22 cellular contexts compared by ENCODE assay signal in the genomic region with DNA sequence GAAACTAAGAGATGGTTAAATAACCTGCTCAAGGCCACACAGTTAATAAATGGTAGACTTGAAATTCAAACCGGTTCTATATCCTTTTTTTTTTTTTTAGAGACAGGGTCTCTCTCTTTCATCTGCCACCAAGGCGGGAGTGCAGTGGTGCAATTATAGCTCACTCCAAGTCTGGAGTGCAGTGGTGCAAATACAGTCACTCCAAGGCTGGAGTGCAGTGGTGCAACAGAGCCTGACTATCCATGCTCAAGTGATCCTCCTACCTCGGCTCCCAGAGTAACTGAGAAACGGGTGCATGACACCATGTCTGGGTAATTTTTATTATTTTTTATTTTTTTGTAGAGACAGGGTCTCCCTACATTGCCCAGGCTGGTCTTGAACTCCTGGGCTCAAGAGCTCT. TPM values are rescaled to one million over a fixed set of nuclear protein-coding genes. Genes with fewer than 3 reads are reported as not detected.
DNase-seq lines count a peak whose midpoint lies in the region; ATAC-seq and TF ChIP-seq lines count a peak whose summit lies in the region.
"Had no signal": no experiment of that assay in that cellular context is flagged by ENCODE, and none has a peak within 500 bp of the region (broad histone marks: within the 10 kb centered on the region; RNA-seq: fewer than 3 reads in every experiment).

No MANE protein-coding gene starts in this region.

- H4K20me1 ChIP-seq in BLaER1: peaks cover 62% of the 10 kb centered on the region

- TF ChIP-seq CTCF in thyroid gland (IDR thresholded peaks at IDR 0.05): no peak

- no peak for TF ChIP-seq POLR2A in thyroid gland (IDR thresholded peaks at IDR 0.05)

- peak overlapping the region; percentile 24; the same call in 1 of the 2 replicates for H3K4me2 ChIP-seq in BLaER1
- H3K4me2 ChIP-seq: A549, GM23338 had no signal

- H3K4me3 ChIP-seq in BLaER1 (no peak overlapping the region), thyroid gland (replicated peaks in 1 of 3) (no peak overlapping the region)
- H3K4me3 ChIP-seq: A549, GM12878, GM23338 had no signal

- H3K4me1 ChIP-seq in BLaER1: peaks cover 14% of the 10 kb centered on the region
- peaks cover 7 to 12% of the 10 kb centered on the region in 2 donors for H3K4me1 ChIP-seq in thyroid gland
- H3K4me1 ChIP-seq: A549, Caco-2 had no signal

- no peaks in the 10 kb centered on the region for H3K9me3 Mint-ChIP-seq in activated CD4-positive, alpha-beta T cell treated with anti-CD3 and anti-CD28 coated beads, Interleukin-2, amount 10 ng/mL, durations not matched to agents 24 days and 14 days
- H3K9me3 Mint-ChIP-seq in activated CD4-positive, alpha-beta T cell treated with anti-CD3 and anti-CD28 coated beads for 36 hours (ENCODE audit: low read depth): no peaks in the 10 kb centered on the region
- H3K9me3 Mint-ChIP-seq in activated naive CD4-positive, alpha-beta T cell treated with anti-CD3 and anti-CD28 coated beads, Interleukin-2, amount 50 U/mL, for 72 hours: no peaks in the 10 kb centered on the region
- H3K9me3 Mint-ChIP-seq: CD4-positive, CD25-positive, alpha-beta regulatory T cell; CD8-positive, alpha-beta T cell; GM23338; H9; HFFc6 had no signal

- 24 to 44% methylated on average over 4 of the region's 4 CpGs for WGBS in thyroid gland, 2 donors

- no peak for ATAC-seq in activated CD4-positive, alpha-beta T cell treated with anti-CD3 and anti-CD28 coated beads for 36 hours
- ATAC-seq in left ventricle myocardium superior: no peak
- no peak for ATAC-seq in activated naive CD4-positive, alpha-beta T cell treated with anti-CD3 and anti-CD28 coated beads, Interleukin-2, amount 50 U/mL, for 72 hours
- ATAC-seq: A549; CD8-positive, alpha-beta T cell; GM12878; GM23338; HCT116 had no signal

- POLR2A ChIA-PET in activated CD4-positive, alpha-beta T cell treated with anti-CD3 and anti-CD28 coated beads for 36 hours (lab: Charles Lee): no interaction called here

- no peak overlapping the region for H3K27ac Mint-ChIP-seq in activated CD4-positive, alpha-beta T cell treated with anti-CD3 and anti-CD28 coated beads, Interleukin-2, amount 10 ng/mL, durations not matched to agents 24 days and 14 days
- H3K27ac Mint-ChIP-seq in activated CD4-positive, alpha-beta T cell treated with anti-CD3 and anti-CD28 coated beads for 36 hours: no peak overlapping the region
- H3K27ac Mint-ChIP-seq in activated naive CD4-positive, alpha-beta T cell treated with anti-CD3 and anti-CD28 coated beads, Interleukin-2, amount 50 U/mL, for 72 hours: no peak overlapping the region
- H3K27ac Mint-ChIP-seq: GM23338, H9, HFFc6 had no signal

- H3K27me3 ChIP-seq in BLaER1 (no peaks in the 10 kb centered on the region), thyroid gland (no peaks in the 10 kb centered on the region)

- H3K4me1 Mint-ChIP-seq in activated CD4-positive, alpha-beta T cell treated with anti-CD3 and anti-CD28 coated beads, Interleukin-2, amount 10 ng/mL, durations not matched to agents 24 days and 14 days: no peaks in the 10 kb centered on the region
- H3K4me1 Mint-ChIP-seq in activated CD4-positive, alpha-beta T cell treated with anti-CD3 and anti-CD28 coated beads for 36 hours: no peaks in the 10 kb centered on the region
- H3K4me1 Mint-ChIP-seq: GM23338, H9 had no signal

- H3K9me3 ChIP-seq in BLaER1 (no peaks in the 10 kb centered on the region), thyroid gland (no peaks in the 10 kb centered on the region)
- H3K9me3 ChIP-seq: A549, Caco-2 had no signal

- intact Hi-C loops in activated CD4-positive, alpha-beta T cell treated with anti-CD3 and anti-CD28 coated beads, Interleukin-2, amount 10 ng/mL, durations not matched to agents 24 days and 14 days (cut with micrococcal nuclease): no loop called here
- intact Hi-C loops in activated CD4-positive, alpha-beta T cell treated with anti-CD3 and anti-CD28 coated beads for 36 hours (cut with DNase I, micrococcal nuclease): no loop called here
- intact Hi-C loops in thyroid gland (cut with DNase I) (no loop called here), left ventricle myocardium superior (cut with micrococcal nuclease) (no loop called here)

- no peaks in the 10 kb centered on the region for H3K27me3 Mint-ChIP-seq in activated CD4-positive, alpha-beta T cell treated with anti-CD3 and anti-CD28 coated beads, Interleukin-2, amount 10 ng/mL, durations not matched to agents 24 days and 14 days
- no peaks in the 10 kb centered on the region for H3K27me3 Mint-ChIP-seq in activated CD4-positive, alpha-beta T cell treated with anti-CD3 and anti-CD28 coated beads for 36 hours
- H3K27me3 Mint-ChIP-seq: CD4-positive, CD25-positive, alpha-beta regulatory T cell had no signal

- H3K9ac ChIP-seq in BLaER1: no peak overlapping the region

- CTCF ChIA-PET in activated CD4-positive, alpha-beta T cell treated with anti-CD3 and anti-CD28 coated beads for 36 hours (lab: Charles Lee): interaction anchor here (0.6 to 0.9 kb wide), 3 partner anchors 16 to 224 kb away, joined by 3 to 4 read pairs (median 3); no protein-coding TSS in a partner anchor

- DNase-seq in activated CD4-positive, alpha-beta T cell treated with anti-CD3 and anti-CD28 coated beads, Interleukin-2, amount 10 ng/mL, durations not matched to agents 24 days and 14 days: peak; percentile 31
- no peak for DNase-seq in activated CD4-positive, alpha-beta T cell treated with anti-CD3 and anti-CD28 coated beads for 36 hours
- DNase-seq in kidney tubule cell (ENCODE audit: low spot score) (peak; percentile 44), thyroid gland (peak; percentile 53 to 72), left ventricle myocardium superior (no peak)
- no peak for DNase-seq in activated naive CD4-positive, alpha-beta T cell treated with anti-CD3 and anti-CD28 coated beads, Interleukin-2, amount 50 U/mL, for 72 hours (ENCODE audit: low spot score in 2 of 2)
- DNase-seq: 8988T; Caco-2; CD4-positive, CD25-positive, alpha-beta regulatory T cell; CD8-positive, alpha-beta T cell; DMS 273 treated with DMSO at 0.1 percent for 48 hours; DMS79; EL; GDM1; H9; HFFc6 had no signal

- peaks cover 94% of the 10 kb centered on the region for H3K36me3 ChIP-seq in BLaER1
- peaks cover 28 to 38% of the 10 kb centered on the region in 2 donors for H3K36me3 ChIP-seq in thyroid gland

- no peak overlapping the region for H3K4me3 Mint-ChIP-seq in activated CD4-positive, alpha-beta T cell treated with anti-CD3 and anti-CD28 coated beads, Interleukin-2, amount 10 ng/mL, durations not matched to agents 24 days and 14 days
- no peak overlapping the region for H3K4me3 Mint-ChIP-seq in activated CD4-positive, alpha-beta T cell treated with anti-CD3 and anti-CD28 coated beads for 36 hours
- H3K4me3 Mint-ChIP-seq: CD4-positive, CD25-positive, alpha-beta regulatory T cell; CD8-positive, alpha-beta T cell; GM23338; H9; HFFc6 had no signal

- H3K36me3 Mint-ChIP-seq in activated CD4-positive, alpha-beta T cell treated with anti-CD3 and anti-CD28 coated beads, Interleukin-2, amount 10 ng/mL, durations not matched to agents 24 days and 14 days (ENCODE audit: low read depth): peaks cover 37% of the 10 kb centered on the region
- H3K36me3 Mint-ChIP-seq in activated CD4-positive, alpha-beta T cell treated with anti-CD3 and anti-CD28 coated beads for 36 hours (ENCODE audit: low read depth): peaks cover 18% of the 10 kb centered on the region
- H3K36me3 Mint-ChIP-seq in activated naive CD4-positive, alpha-beta T cell treated with anti-CD3 and anti-CD28 coated beads, Interleukin-2, amount 50 U/mL, for 72 hours: peaks cover 0 to 2% of the 10 kb centered on the region in 2 donors

- H3K27ac ChIP-seq in BLaER1 (no peak overlapping the region), thyroid gland (no peak overlapping the region)
- H3K27ac ChIP-seq: A549, C4-2B had no signal

RNA-seq across cellular contexts. Expression of gene DPP8, which starts 23.4 kb away (rescaled TPM):
- total RNA-seq in activated CD4-positive, alpha-beta T cell treated with anti-CD3 and anti-CD28 coated beads, Interleukin-2, amount 10 ng/mL, durations not matched to agents 24 days and 14 days: 31.4 and 36.0 TPM in 2 replicates
- total RNA-seq in activated CD4-positive, alpha-beta T cell treated with anti-CD3 and anti-CD28 coated beads for 36 hours: 10 to 100 TPM; 25.8 to 26.4 TPM
- total RNA-seq in thyroid gland: 10 to 100 TPM; 44.8 to 53.5 (median 52.3) TPM
- total RNA-seq in left ventricle myocardium superior: 36.5 TPM
- total RNA-seq in activated naive CD4-positive, alpha-beta T cell treated with anti-CD3 and anti-CD28 coated beads, Interleukin-2, amount 50 U/mL, for 72 hours: 10 to 100 TPM; 29.9 to 35.9 TPM

RNA-seq across cellular contexts. Expression of gene HACD3, which starts 36.2 kb away (rescaled TPM):
- 39.4 and 45.1 TPM in 2 replicates for total RNA-seq in activated CD4-positive, alpha-beta T cell treated with anti-CD3 and anti-CD28 coated beads, Interleukin-2, amount 10 ng/mL, durations not matched to agents 24 days and 14 days
- 10 to 100 TPM; 23.4 to 27.3 TPM for total RNA-seq in activated CD4-positive, alpha-beta T cell treated with anti-CD3 and anti-CD28 coated beads for 36 hours
- total RNA-seq in thyroid gland: 100 to 1,000 TPM; 103 to 172 (median 128) TPM
- total RNA-seq in left ventricle myocardium superior: 10.9 TPM
- 10 to 100 TPM; 23.3 to 45.0 TPM for total RNA-seq in activated naive CD4-positive, alpha-beta T cell treated with anti-CD3 and anti-CD28 coated beads, Interleukin-2, amount 50 U/mL, for 72 hours

Comparison
In these comparisons a context has a peak if more than half of its experiments do, and no peak if none do; other contexts are left out.
1. DNase-seq: peak in activated CD4-positive, alpha-beta T cell treated with anti-CD3 and anti-CD28 coated beads, Interleukin-2, amount 10 ng/mL, durations not matched to agents 24 days and 14 days (single experiment), kidney tubule cell (single experiment) and thyroid gland (2 of 2); none in activated CD4-positive, alpha-beta T cell treated with anti-CD3 and anti-CD28 coated beads for 36 hours (single experiment), left ventricle myocardium superior (single experiment) and activated naive CD4-positive, alpha-beta T cell treated with anti-CD3 and anti-CD28 coated beads, Interleukin-2, amount 50 U/mL, for 72 hours (0 of 2).